17 cellular contexts compared by ENCODE assay signal in genomic region chr18:74785632-74786031, GRCh38.
A peak's percentile ranks its signal among the peaks of the same experiment; 100 is the strongest.
DNase-seq lines count a peak whose midpoint lies in the region; ATAC-seq, FAIRE-seq and TF ChIP-seq lines count a peak whose summit lies in the region.
"Had no signal": no experiment of that assay in that cellular context is flagged by ENCODE, and none has a peak within 500 bp of the region (broad histone marks: within the 10 kb centered on the region; RNA-seq: fewer than 3 reads in every experiment).

No MANE protein-coding gene starts in this region.

- peak overlapping the region; percentile 29 for H3K23ac ChIP-seq in neuronal stem cell (ENCODE audit: low read depth, low read length, poor library complexity)

- H3K36me3 ChIP-seq in endothelial cell of umbilical vein (ENCODE audit: control insufficient read depth in 2 of 2, extremely low read depth in 1 of 2, insufficient read depth in 2 of 2, low read length in 2 of 2) (no peaks in the 10 kb centered on the region), neuronal stem cell (replicated peaks in 1 of 2; ENCODE audit: control insufficient read depth in 2 of 2, insufficient read depth in 2 of 2, low read length in 2 of 2) (no peaks in the 10 kb centered on the region), aorta (ENCODE audit: control insufficient read depth in 1 of 2, insufficient read depth in 2 of 2, low read length in 1 of 2) (peaks cover 0 to 2% of the 10 kb centered on the region in 2 donors)

- no peaks in the 10 kb centered on the region for H3K9me3 ChIP-seq in endothelial cell of umbilical vein (replicated peaks; ENCODE audit: control insufficient read depth, insufficient read depth, low read length)
- peaks cover 0 to 4% of the 10 kb centered on the region in 2 donors for H3K9me3 ChIP-seq in neuronal stem cell (replicated peaks in 1 of 2; ENCODE audit: control insufficient read depth in 2 of 2, insufficient read depth in 1 of 2, low read depth in 1 of 2, low read length in 2 of 2)
- H3K9me3 ChIP-seq in aorta (ENCODE audit: control insufficient read depth, low read length), result no peaks in the 10 kb centered on the region
- H3K9me3 ChIP-seq: BLaER1, Caco-2 had no signal

- TF ChIP-seq POLR2A in GM12891 (IDR thresholded peaks at IDR 0.05; ENCODE audit: low read depth, low read length), result no peak
- no peak for TF ChIP-seq POLR2A in endothelial cell of umbilical vein (IDR thresholded peaks at IDR 0.05; ENCODE audit: low read depth, low read length)

- H3K14ac ChIP-seq in neuronal stem cell (ENCODE audit: low read length), result peak overlapping the region; percentile 90

- H2BK12ac ChIP-seq in neuronal stem cell (ENCODE audit: low read length), result peak overlapping the region; percentile 8

- ATAC-seq in HG03460 (IDR thresholded peaks at IDR 0.05; ENCODE audit: unreplicated experiment), result no peak
- no peak for ATAC-seq in aorta (ENCODE audit: low FRiP score)

- CTCF ChIA-PET in endothelial cell of umbilical vein (lab: Charles Lee), result no interaction called here

- TF ChIP-seq CTCF in endothelial cell of umbilical vein (IDR thresholded peaks at IDR 0.05; ENCODE audit: extremely low read depth in 1 of 2, insufficient read depth in 1 of 2, low read depth in 1 of 2, low read length in 2 of 2), result no peak

- no peaks in the 10 kb centered on the region for H3K79me1 ChIP-seq in neuronal stem cell (ENCODE audit: low read depth, low read length)

- H3K27me3 ChIP-seq in endothelial cell of umbilical vein (ENCODE audit: control insufficient read depth in 2 of 2, insufficient read depth in 2 of 2, low read length in 2 of 2) (no peaks in the 10 kb centered on the region), neuronal stem cell (ENCODE audit: control insufficient read depth in 3 of 3, insufficient read depth in 3 of 3, low read depth in 1 of 3, low read length in 3 of 3) (no peaks in the 10 kb centered on the region), aorta (ENCODE audit: control insufficient read depth in 1 of 2, insufficient read depth in 2 of 2, low read length in 1 of 2) (no peaks in the 10 kb centered on the region)
- H3K27me3 ChIP-seq: BLaER1 had no signal

- H3K9me1 ChIP-seq in endothelial cell of umbilical vein (replicated peaks; ENCODE audit: control insufficient read depth, extremely low read depth, insufficient read depth, low read length), result no peaks in the 10 kb centered on the region

- no peak overlapping the region for H2AK5ac ChIP-seq in neuronal stem cell (ENCODE audit: low read depth, low read length)

- BruUV-seq in endothelial cell of umbilical vein (replicated peaks; lab: Mats Ljungman, UMichigan), result no TSS peak

- no peaks in the 10 kb centered on the region for H3K79me2 ChIP-seq in endothelial cell of umbilical vein (ENCODE audit: control insufficient read depth, insufficient read depth, low read length)

- intact Hi-C loops in endothelial cell of umbilical vein (cut with micrococcal nuclease) (no loop called here), aorta (cut with DNase I) (no loop called here)

- dilution Hi-C loops in endothelial cell of umbilical vein (cut with MboI; ENCODE audit: extremely low pct_ligation_motif_present, low sequenced_read_pairs), result no loop called here

- H2BK15ac ChIP-seq in neuronal stem cell (ENCODE audit: low read length), result no peak overlapping the region

- H4K8ac ChIP-seq in neuronal stem cell (ENCODE audit: low read depth, low read length), result no peak overlapping the region

- POLR2A ChIA-PET in endothelial cell of umbilical vein (lab: Charles Lee), result no interaction called here

- peak; percentile 72 for FAIRE-seq in GM12891 (lab: Jason Lieb, UNC)
- no peak for FAIRE-seq in endothelial cell of umbilical vein (lab: Jason Lieb, UNC)
- FAIRE-seq: GM18507 had no signal

- no CpG with 5 or more reads among the region's 6 CpGs for WGBS in neuronal stem cell (ENCODE audit: extremely low coverage in 2 of 2, insufficient read length in 2 of 2, insufficient replicate concordance in 1 of 2), 2 donors
- WGBS in aorta, 2 donors, result 93 to 95% methylated on average over 6 of the region's 6 CpGs

- no peak overlapping the region for H2AFZ ChIP-seq in endothelial cell of umbilical vein (ENCODE audit: low read depth, low read length)
- no peak overlapping the region for H2AFZ ChIP-seq in neuronal stem cell (ENCODE audit: low read length)
- H2AFZ ChIP-seq: GM23248 had no signal

- H3K4ac ChIP-seq in neuronal stem cell (ENCODE audit: low read length), result no peak overlapping the region

- no peak overlapping the region for H3K4me3 ChIP-seq in endothelial cell of umbilical vein (replicated peaks in 1 of 3; ENCODE audit: insufficient read depth in 1 of 3, low read depth in 1 of 3, low read length in 3 of 3)
- H3K4me3 ChIP-seq in neuronal stem cell (ENCODE audit: low read length in 2 of 2), result no peak overlapping the region
- no peak overlapping the region for H3K4me3 ChIP-seq in aorta (ENCODE audit: low read length in 2 of 2)
- H3K4me3 ChIP-seq: BLaER1, GM23248 had no signal

- H3K27ac ChIP-seq in endothelial cell of umbilical vein (ENCODE audit: insufficient read depth, low read depth, low read length) (no peak overlapping the region), neuronal stem cell (replicated peaks; ENCODE audit: low read length) (no peak overlapping the region), aorta (ENCODE audit: low read depth in 1 of 2, low read length in 2 of 2) (no peak overlapping the region)
- H3K27ac ChIP-seq: BLaER1, GM23248 had no signal

- no peak overlapping the region for H2BK5ac ChIP-seq in neuronal stem cell (ENCODE audit: low read length)

- DNase-seq in GM12891 (ENCODE audit: insufficient read length, low spot score) (no peak), NAMALWA (ENCODE audit: low spot score) (peak; percentile 22), endothelial cell of umbilical vein (ENCODE audit: low read depth, low spot score) (no peak), neuronal stem cell (ENCODE audit: low spot score) (no peak), NCI-H1417 treated with DMSO at 0.1 percent for 48 hours (lab: John Stamatoyannopoulos, UW) (no peak), aorta (no peak)
- DNase-seq: 8988T; AML-193; Caco-2; CD8-positive, alpha-beta memory T cell; DND-41; GDM1; GM23248; H7 had no signal

- H3K9ac ChIP-seq in endothelial cell of umbilical vein (replicated peaks; ENCODE audit: extremely low read depth, insufficient read depth, low read length) (no peak overlapping the region), neuronal stem cell (ENCODE audit: low read depth, low read length, poor library complexity) (peak overlapping the region; percentile 56)
- H3K9ac ChIP-seq: BLaER1, GM23248 had no signal

- no peak overlapping the region for H4K91ac ChIP-seq in neuronal stem cell (ENCODE audit: low read depth, low read length, poor library complexity)

- H4K20me1 ChIP-seq in endothelial cell of umbilical vein (replicated peaks; ENCODE audit: control insufficient read depth, extremely low read depth, insufficient read depth, low read length), result no peaks in the 10 kb centered on the region
- H4K20me1 ChIP-seq: BLaER1 had no signal

- H3K4me1 ChIP-seq in endothelial cell of umbilical vein (ENCODE audit: control insufficient read depth, extremely low read depth, insufficient read depth, low read length), result no peaks in the 10 kb centered on the region
- H3K4me1 ChIP-seq in neuronal stem cell (ENCODE audit: control insufficient read depth in 2 of 2, insufficient read depth in 1 of 2, low read depth in 1 of 2, low read length in 2 of 2), result no peaks in the 10 kb centered on the region
- no peaks in the 10 kb centered on the region for H3K4me1 ChIP-seq in aorta (ENCODE audit: control insufficient read depth in 1 of 2, insufficient read depth in 2 of 2, low read length in 2 of 2)
- H3K4me1 ChIP-seq: BLaER1, Caco-2 had no signal

- no peak overlapping the region for H3K18ac ChIP-seq in neuronal stem cell (ENCODE audit: low read length)

- no peak overlapping the region for H3K4me2 ChIP-seq in endothelial cell of umbilical vein (ENCODE audit: insufficient read depth, low read length)
- H3K4me2 ChIP-seq in neuronal stem cell (ENCODE audit: insufficient read depth, low read length, poor library complexity, severe bottlenecking), result no peak overlapping the region
- H3K4me2 ChIP-seq: BLaER1 had no signal

- no peak overlapping the region for H2BK120ac ChIP-seq in neuronal stem cell (ENCODE audit: low read depth, low read length)

TF ChIP-seq in GM12891, 5 proteins besides CTCF, POLR2A, EP300 and RAD21:
- no peak for TF ChIP-seq SPI1 (IDR thresholded peaks at IDR 0.05; ENCODE audit: low read depth, low read length)
- no peak for TF ChIP-seq PAX5 (IDR thresholded peaks at IDR 0.05; ENCODE audit: insufficient read depth, low read length, severe bottlenecking)
- TF ChIP-seq TAF1 (IDR thresholded peaks at IDR 0.05; ENCODE audit: low read depth, low read length), result no peak
- no peak for TF ChIP-seq POU2F2 (IDR thresholded peaks at IDR 0.05; ENCODE audit: low read depth, low read length)
- no peak for TF ChIP-seq POLR2AphosphoS5 (IDR thresholded peaks at IDR 0.05; ENCODE audit: low read depth, low read length)

TF ChIP-seq in endothelial cell of umbilical vein, 7 proteins besides CTCF, POLR2A, EP300 and RAD21:
- no peak for TF ChIP-seq EZH2 (IDR thresholded peaks at IDR 0.05; ENCODE audit: borderline replicate concordance, low read depth, low read length, severe bottlenecking)
- peak; percentile 80 for TF ChIP-seq MAX (IDR thresholded peaks at IDR 0.05; ENCODE audit: insufficient read depth, insufficient read length)
- no peak for TF ChIP-seq FOS (IDR thresholded peaks at IDR 0.05; ENCODE audit: borderline replicate concordance, insufficient read depth, low read length)
